ENCODE assay signal across 17 cellular contexts in genomic region chr16:65601781-65602180, GRCh38.
"Had no signal": no experiment of that assay in that cellular context is flagged by ENCODE, and none has a peak within 500 bp of the region (broad histone marks: within the 10 kb centered on the region; RNA-seq: fewer than 3 reads in every experiment).

No MANE protein-coding gene starts in this region.

- H3K4me3 ChIP-seq: psoas muscle, spleen, suprapubic skin, upper lobe of right lung had no signal

- H3K9me3 ChIP-seq: psoas muscle, suprapubic skin, upper lobe of right lung had no signal

- H3K27me3 Mint-ChIP-seq: activated CD4-positive, alpha-beta T cell treated with anti-CD3 and anti-CD28 coated beads, Interleukin-2, amount 10 ng/mL, durations not matched to agents 7 days and 5 days; activated naive CD8-positive, alpha-beta T cell treated with anti-CD3 and anti-CD28 coated beads for 36 hours; stimulated activated naive CD8-positive, alpha-beta T cell treated with anti-CD3 and anti-CD28 coated beads, Interleukin-15, Interleukin-2, amounts not matched to agents 100 ng/mL and 50 ng/mL, for 24 hours had no signal

- ATAC-seq: psoas muscle, sciatic nerve, upper lobe of right lung had no signal

- H3K36me3 Mint-ChIP-seq: activated naive CD8-positive, alpha-beta T cell treated with anti-CD3 and anti-CD28 coated beads for 36 hours had no signal

- FAIRE-seq: colon, endometrium had no signal

- H3K27ac ChIP-seq: psoas muscle, spleen, suprapubic skin, upper lobe of right lung had no signal

- DNase-seq: activated CD4-positive, alpha-beta T cell treated with anti-CD3 and anti-CD28 coated beads, Interleukin-2, amount 10 ng/mL, durations not matched to agents 7 days and 5 days; activated CD8-positive, alpha-beta memory T cell treated with anti-CD3 and anti-CD28 coated beads, Interleukin-2, amount 50 U/mL, for 48 hours; activated gamma-delta T cell treated with Interleukin-2 at 50 U/mL for 16 hours; activated naive CD8-positive, alpha-beta T cell treated with anti-CD3 and anti-CD28 coated beads for 36 hours; anterior cingulate cortex; foreskin fibroblast; kidney glomerular epithelial cell; psoas muscle; spleen; upper lobe of right lung had no signal

- H3K4me1 ChIP-seq: psoas muscle, spleen, suprapubic skin, upper lobe of right lung had no signal

- H3K27me3 ChIP-seq: spleen, suprapubic skin, upper lobe of right lung had no signal

- H3K4me3 Mint-ChIP-seq: activated CD4-positive, alpha-beta T cell treated with anti-CD3 and anti-CD28 coated beads, Interleukin-2, amount 10 ng/mL, durations not matched to agents 7 days and 5 days; activated naive CD8-positive, alpha-beta T cell treated with anti-CD3 and anti-CD28 coated beads for 36 hours; nephron; stimulated activated naive CD8-positive, alpha-beta T cell treated with anti-CD3 and anti-CD28 coated beads, Interleukin-15, Interleukin-2, amounts not matched to agents 100 ng/mL and 50 ng/mL, for 24 hours; T-helper 2 cell treated with Interferon-gamma antibody and Interleukin-4, amounts not matched to agents 5 μg/mL and 100 μg/mL, for 36 hours had no signal

- H3K27ac Mint-ChIP-seq: activated CD4-positive, alpha-beta T cell treated with anti-CD3 and anti-CD28 coated beads, Interleukin-2, amount 10 ng/mL, durations not matched to agents 7 days and 5 days; activated naive CD8-positive, alpha-beta T cell treated with anti-CD3 and anti-CD28 coated beads for 36 hours; nephron; stimulated activated naive CD8-positive, alpha-beta T cell treated with anti-CD3 and anti-CD28 coated beads, Interleukin-15, Interleukin-2, amounts not matched to agents 100 ng/mL and 50 ng/mL, for 24 hours; T-helper 2 cell treated with Interferon-gamma antibody and Interleukin-4, amounts not matched to agents 5 μg/mL and 100 μg/mL, for 36 hours had no signal

- H3K4me1 Mint-ChIP-seq: activated CD4-positive, alpha-beta T cell treated with anti-CD3 and anti-CD28 coated beads, Interleukin-2, amount 10 ng/mL, durations not matched to agents 7 days and 5 days; activated naive CD8-positive, alpha-beta T cell treated with anti-CD3 and anti-CD28 coated beads for 36 hours; nephron had no signal

- H3K36me3 ChIP-seq: spleen, suprapubic skin, upper lobe of right lung had no signal
